In genomic region chr12:120940799-120941198, GRCh38 we compare ENCODE assay signal across 21 cellular contexts. TPM values are rescaled to one million over a fixed set of nuclear protein-coding genes. Genes with fewer than 3 reads are reported as not detected.
DNase-seq lines count a peak whose midpoint lies in the region; ATAC-seq and TF ChIP-seq lines count a peak whose summit lies in the region.
"Had no signal": no experiment of that assay in that cellular context is flagged by ENCODE, and none has a peak within 500 bp of the region (broad histone marks: within the 10 kb centered on the region; RNA-seq: fewer than 3 reads in every experiment).

No MANE protein-coding gene starts in this region.

- H3K4me3 Mint-ChIP-seq in HFFc6 (no peak overlapping the region), WTC11 (no peak overlapping the region)
- H3K4me3 Mint-ChIP-seq: activated naive CD4-positive, alpha-beta T cell treated with anti-CD3 and anti-CD28 coated beads, Interleukin-2, amount 50 U/mL, for 24 hours; nephron; stimulated activated naive CD8-positive, alpha-beta T cell treated with anti-CD3 and anti-CD28 coated beads, Interleukin-15, amount 100 ng/mL, for 72 hours; T-helper 17 cell had no signal

- DNase-seq in CD1c-positive myeloid dendritic cell (ENCODE audit: extremely low spot score) (peak; percentile 15), HFFc6 (peak; percentile 23), WTC11 (ENCODE audit: low spot score) (no peak), kidney glomerular epithelial cell (lab: John Stamatoyannopoulos, UW) (peak; percentile 69), medulla oblongata (ENCODE audit: extremely low spot score) (no peak)
- DNase-seq: activated CD4-positive, alpha-beta T cell treated with anti-CD3 and anti-CD28 coated beads for 48 hours; activated T-cell treated with anti-CD3 and anti-CD28 coated beads for 4 hours; esophagus squamous epithelium; GOT3; NCI-H1092; NCI-H2107; NCI-H69; stimulated activated CD4-positive, alpha-beta T cell treated with anti-CD3 and anti-CD28 coated beads, Interleukin-15, amount 100 ng/mL, for 24 hours; stimulated activated naive CD8-positive, alpha-beta T cell treated with anti-CD3 and anti-CD28 coated beads, Interleukin-15, amount 100 ng/mL, for 72 hours; T-helper 17 cell had no signal

- no peaks in the 10 kb centered on the region for H3K9me3 Mint-ChIP-seq in HFFc6
- no peaks in the 10 kb centered on the region for H3K9me3 Mint-ChIP-seq in WTC11
- H3K9me3 Mint-ChIP-seq: activated naive CD4-positive, alpha-beta T cell treated with anti-CD3 and anti-CD28 coated beads, Interleukin-2, amount 50 U/mL, for 24 hours; nephron; stimulated activated naive CD8-positive, alpha-beta T cell treated with anti-CD3 and anti-CD28 coated beads, Interleukin-15, amount 100 ng/mL, for 72 hours had no signal

- POLR2A ChIA-PET in WTC11 (lab: Charles Lee) = interaction anchor here (0.6 kb wide), 1 partner anchor 50 kb away, joined by 4 read pairs; no protein-coding TSS in a partner anchor

- CTCF ChIA-PET in WTC11 (lab: Charles Lee) = no interaction called here

- H3K27me3 Mint-ChIP-seq in HFFc6 (ENCODE audit: insufficient read depth) (peaks cover 6% of the 10 kb centered on the region), WTC11 (ENCODE audit: low read depth) (no peaks in the 10 kb centered on the region)
- H3K27me3 Mint-ChIP-seq: T-helper 17 cell had no signal

- H3K36me3 Mint-ChIP-seq in HFFc6 (ENCODE audit: low read depth) (no peaks in the 10 kb centered on the region), WTC11 (no peaks in the 10 kb centered on the region)
- H3K36me3 Mint-ChIP-seq: activated naive CD4-positive, alpha-beta T cell treated with anti-CD3 and anti-CD28 coated beads, Interleukin-2, amount 50 U/mL, for 24 hours had no signal

- TF ChIP-seq CTCF in HFFc6 (IDR thresholded peaks at IDR 0.05) (no peak), WTC11 (IDR thresholded peaks at IDR 0.05) (no peak)

- ATAC-seq in WTC11 (no peak), GM21360 (IDR thresholded peaks at IDR 0.05; ENCODE audit: unreplicated experiment) (no peak), HG03469 (IDR thresholded peaks at IDR 0.05; ENCODE audit: unreplicated experiment) (no peak), GM18909 (IDR thresholded peaks at IDR 0.05; ENCODE audit: poor library complexity, unreplicated experiment) (no peak)
- ATAC-seq: psoas muscle; stimulated activated naive CD8-positive, alpha-beta T cell treated with anti-CD3 and anti-CD28 coated beads, Interleukin-15, amount 100 ng/mL, for 72 hours; T-helper 17 cell had no signal

- H3K27ac Mint-ChIP-seq in HFFc6 (no peak overlapping the region), WTC11 (no peak overlapping the region)
- H3K27ac Mint-ChIP-seq: activated naive CD4-positive, alpha-beta T cell treated with anti-CD3 and anti-CD28 coated beads, Interleukin-2, amount 50 U/mL, for 24 hours; nephron; stimulated activated naive CD8-positive, alpha-beta T cell treated with anti-CD3 and anti-CD28 coated beads, Interleukin-15, amount 100 ng/mL, for 72 hours; T-helper 17 cell had no signal

- H3K4me1 Mint-ChIP-seq in HFFc6 (ENCODE audit: low read depth) (no peaks in the 10 kb centered on the region), WTC11 (peaks cover 3% of the 10 kb centered on the region)
- H3K4me1 Mint-ChIP-seq: nephron had no signal

TF ChIP-seq in WTC11, 78 proteins besides CTCF, POLR2A, EP300 and RAD21:
- TF ChIP-seq GABPB1 (CRISPR knock-in tag; IDR thresholded peaks at IDR 0.05) = 0 out of 2 replicates have a peak, but pooled peaks have one; percentile 28
- TF ChIP-seq NFATC4 (CRISPR knock-in tag; IDR thresholded peaks at IDR 0.05) = no peak

RNA-seq across cellular contexts. Expression of gene SPPL3, which starts 36.6 kb away (rescaled TPM):
- total RNA-seq in HFFc6 (2021; fragmentation: NEBNext Ultra II Directional; extraction: Animal tissue kit (Norgen Biotek cat#: 25700)) = 10 to 100 TPM; 35.3 to 59.1 (median 47.1) TPM
- total RNA-seq in WTC11 (2021) = 32.5 to 35.5 TPM (median 33.8 TPM) in 3 replicates

RNA-seq across cellular contexts. Expression of gene HNF1A, which starts 37.5 kb away (rescaled TPM):
- not detected for total RNA-seq in HFFc6 (2021; fragmentation: NEBNext Ultra II Directional; extraction: Animal tissue kit (Norgen Biotek cat#: 25700))
- not detected in 3 replicates for total RNA-seq in WTC11 (2021)
- total RNA-seq: esophagus squamous epithelium, psoas muscle, T-helper 17 cell had no signal

Comparison
In these comparisons a context has a peak if more than half of its experiments do, and no peak if none do; other contexts are left out.
1. DNase-seq: peak in CD1c-positive myeloid dendritic cell (single experiment), HFFc6 (single experiment) and kidney glomerular epithelial cell (single experiment); none in WTC11 (single experiment) and medulla oblongata (single experiment).